ENCODE assay signal across 9 cellular contexts in genomic region chr1:35544976-35545375, GRCh38. TPM values are rescaled to one million over a fixed set of nuclear protein-coding genes. Genes with fewer than 3 reads are reported as not detected.
A peak's percentile ranks its signal among the peaks of the same experiment; 100 is the strongest.
DNase-seq lines count a peak whose midpoint lies in the region; ATAC-seq and TF ChIP-seq lines count a peak whose summit lies in the region.
"Had no signal": no experiment of that assay in that cellular context is flagged by ENCODE, and none has a peak within 500 bp of the region (broad histone marks: within the 10 kb centered on the region; RNA-seq: fewer than 3 reads in every experiment).

No MANE protein-coding gene starts in this region.

- no peak overlapping the region for H3K4me3 ChIP-seq in HCT116 (replicated peaks in 1 of 2; ENCODE audit: low read depth in 1 of 2, low read length in 2 of 2)
- H3K4me3 ChIP-seq in OCI-LY7 (ENCODE audit: low read depth, low read length, poor library complexity, severe bottlenecking) = no peak overlapping the region
- H3K4me3 ChIP-seq in adrenal gland = no peak overlapping the region
- H3K4me3 ChIP-seq in upper lobe of right lung = no peak overlapping the region
- H3K4me3 ChIP-seq in prostate gland = no peak overlapping the region
- H3K4me3 ChIP-seq: SK-N-MC had no signal

- no TSS peak for BruUV-seq in HCT116 (replicated peaks; lab: Mats Ljungman, UMichigan)
- no TSS peak for BruUV-seq in OCI-LY7 (replicated peaks; lab: Mats Ljungman, UMichigan)

- H3K4me1 ChIP-seq in HCT116 (ENCODE audit: control insufficient read depth in 1 of 2, insufficient read depth in 2 of 2, low read length in 2 of 2) (no peaks in the 10 kb centered on the region), OCI-LY7 (ENCODE audit: insufficient read depth, low read length, poor library complexity, severe bottlenecking) (peaks cover 2% of the 10 kb centered on the region), adrenal gland (replicated peaks in 1 of 2) (peaks cover 4 to 35% of the 10 kb centered on the region in 2 donors), upper lobe of right lung (peaks cover 33% of the 10 kb centered on the region), prostate gland (replicated peaks) (no peaks in the 10 kb centered on the region)

- TF ChIP-seq CTCF in HCT116 (IDR thresholded peaks at IDR 0.05 in 2 of 3, conservative IDR thresholded peaks at IDR 0.05 in 1 of 3; ENCODE audit: borderline replicate concordance in 1 of 3, insufficient read depth in 1 of 3, low read depth in 2 of 3, low read length in 2 of 3) (peak; percentile 9 to 25 (median 11); a peak in 2 of 6 replicates), OCI-LY7 (conservative IDR thresholded peaks at IDR 0.05; ENCODE audit: low read length) (peak; percentile 75), adrenal gland (IDR thresholded peaks at IDR 0.05) (peak; percentile 10 to 67 (median 45)), upper lobe of right lung (IDR thresholded peaks at IDR 0.05) (peak; percentile 49), prostate gland (IDR thresholded peaks at IDR 0.05) (peak in 1 of 4 experiments; percentile 11)

- H4K20me1 ChIP-seq in HCT116 (ENCODE audit: insufficient read depth) (no peaks in the 10 kb centered on the region), OCI-LY7 (ENCODE audit: insufficient read depth, low read length) (no peaks in the 10 kb centered on the region)

- H2AFZ ChIP-seq in HCT116 (ENCODE audit: low read depth, low read length, poor library complexity, severe bottlenecking) (no peak overlapping the region), OCI-LY7 (ENCODE audit: low read length) (no peak overlapping the region)

- peaks cover 38% of the 10 kb centered on the region; the same call in 1 of the 2 replicates for H3K79me2 ChIP-seq in HCT116 (ENCODE audit: insufficient read depth, low read length)
- H3K79me2 ChIP-seq in OCI-LY7 (ENCODE audit: insufficient read depth, low read depth, low read length) = no peaks in the 10 kb centered on the region

- H3K4me2 ChIP-seq in HCT116 (ENCODE audit: low read length) (no peak overlapping the region), OCI-LY7 (ENCODE audit: low read length) (no peak overlapping the region)

- TF ChIP-seq RAD21 in HCT116 (IDR thresholded peaks at IDR 0.05; ENCODE audit: low read depth) = peak; percentile 44

- H3K27me3 ChIP-seq in HCT116 (ENCODE audit: insufficient read depth, low read length) (no peaks in the 10 kb centered on the region), adrenal gland (no peaks in the 10 kb centered on the region), upper lobe of right lung (no peaks in the 10 kb centered on the region), prostate gland (replicated peaks; ENCODE audit: insufficient read depth) (no peaks in the 10 kb centered on the region)

- no peak overlapping the region for H3K9ac ChIP-seq in HCT116 (ENCODE audit: low read length)

- no peaks in the 10 kb centered on the region for H3K9me2 ChIP-seq in HCT116 (ENCODE audit: insufficient read depth)
- H3K9me2 ChIP-seq in OCI-LY7 (ENCODE audit: insufficient read depth, low read length) = no peaks in the 10 kb centered on the region

- 69 to 71% (median 70%) methylated on average over 3 of the region's 3 CpGs for WGBS in adrenal gland, 4 donors
- WGBS in prostate gland = 73% methylated on average over 3 of the region's 3 CpGs

- peak; percentile 44; the same call in 1 of the 2 replicates for ATAC-seq in HCT116
- peak; percentile 89 for ATAC-seq in upper lobe of right lung

- H3K36me3 ChIP-seq in HCT116 (ENCODE audit: control insufficient read depth in 1 of 2, insufficient read depth in 2 of 2, low read length in 2 of 2) = peaks cover 5 to 10% of the 10 kb centered on the region in 2 experiments; a peak in 3 of 4 replicates
- peaks cover 67% of the 10 kb centered on the region for H3K36me3 ChIP-seq in OCI-LY7 (ENCODE audit: insufficient read depth, low read length)
- peaks cover 0 to 22% of the 10 kb centered on the region in 2 donors for H3K36me3 ChIP-seq in adrenal gland (replicated peaks in 1 of 2)
- H3K36me3 ChIP-seq in upper lobe of right lung = peaks cover 35% of the 10 kb centered on the region
- no peaks in the 10 kb centered on the region for H3K36me3 ChIP-seq in prostate gland

- intact Hi-C loops in HCT116 (cut with micrococcal nuclease) (no loop called here), OCI-LY7 (cut with micrococcal nuclease; ENCODE audit: unreplicated experiment) (loop anchor here (1.0 kb wide), 1 partner anchor 94 kb away; no protein-coding TSS in a partner anchor), adrenal gland (cut with DNase I) (no loop called here), upper lobe of right lung (cut with DNase I) (no loop called here), prostate gland (cut with DNase I) (no loop called here)

- H3K9me3 ChIP-seq in HCT116 (ENCODE audit: control insufficient read depth in 1 of 2, insufficient read depth in 1 of 2, low read depth in 1 of 2, low read length in 2 of 2) (no peaks in the 10 kb centered on the region), OCI-LY7 (ENCODE audit: low read length) (no peaks in the 10 kb centered on the region), adrenal gland (replicated peaks in 1 of 3) (no peaks in the 10 kb centered on the region), upper lobe of right lung (no peaks in the 10 kb centered on the region), prostate gland (no peaks in the 10 kb centered on the region)

- POLR2A ChIA-PET in HCT116 (lab: Charles Lee) = no interaction called here
- POLR2A ChIA-PET in OCI-LY7 (lab: Charles Lee) = interaction anchor here (0.6 to 1.4 kb wide), 2 partner anchors 26 to 94 kb away, joined by 3 read pairs; no protein-coding TSS in a partner anchor

- CTCF ChIA-PET in HCT116 (lab: Charles Lee) = interaction anchor here (1.0 kb wide), 1 partner anchor 94 kb away, joined by 3 read pairs; no protein-coding TSS in a partner anchor
- CTCF ChIA-PET in OCI-LY7 (lab: Charles Lee; ENCODE audit: unreplicated experiment) = no interaction called here

- TF ChIP-seq POLR2A in HCT116 (IDR thresholded peaks at IDR 0.05; ENCODE audit: borderline replicate concordance, extremely low read depth, insufficient read depth, insufficient read length) (no peak), adrenal gland (IDR thresholded peaks at IDR 0.05) (no peak), prostate gland (IDR thresholded peaks at IDR 0.05) (no peak)

- DNase-seq in D341Med (ENCODE audit: low spot score) (peak; percentile 64), HCT116 (ENCODE audit: low read depth, low spot score) (no peak), OCI-LY7 (ENCODE audit: low spot score) (peak; percentile 64), adrenal gland (peak; percentile 69 to 89 (median 83)), iPS-NIHi7 (ENCODE audit: extremely low spot score) (peak; percentile 86), upper lobe of right lung (no peak), prostate gland (ENCODE audit: low spot score) (no peak), KG1 (lab: John Stamatoyannopoulos, UW) (no peak)

- RAD21 ChIA-PET in HCT116 (lab: Charles Lee; ENCODE audit: low non-redundant PET in 1 of 2, low total read pairs in 2 of 2, uncharacterized antibody in 2 of 2, unreplicated experiment in 2 of 2) = no interaction called here

- H3K27ac ChIP-seq in HCT116 (ENCODE audit: low read depth, low read length) (no peak overlapping the region), OCI-LY7 (ENCODE audit: low read depth, low read length, poor library complexity, severe bottlenecking) (no peak overlapping the region), adrenal gland (peak overlapping the region in 1 of 5 donors; percentile 8), upper lobe of right lung (no peak overlapping the region), prostate gland (no peak overlapping the region)
- H3K27ac ChIP-seq: SK-N-MC had no signal

TF ChIP-seq in HCT116, 20 proteins besides CTCF, POLR2A, EP300 and RAD21:
- TF ChIP-seq CEBPB (IDR thresholded peaks at IDR 0.05; ENCODE audit: low read depth) (peak; percentile 47; the same call in 1 of the 2 replicates), ZFX (IDR thresholded peaks at IDR 0.05) (no peak)

RNA-seq across cellular contexts. Expression of gene KIAA0319L, which starts 12.2 kb away (rescaled TPM):
- total RNA-seq in HCT116 (2021; ENCODE audit: unreplicated experiment) = 35.6 TPM
- 25.7 and 28.7 TPM in 2 replicates for polyA plus RNA-seq in HCT116 (2012)
- 23.1 and 25.3 TPM in 2 replicates for total RNA-seq in OCI-LY7 (2014; rRNA removed; shearing (Covaris generic))
- 44.9 and 47.4 TPM in 2 replicates for total RNA-seq in OCI-LY7 (2022)
- 100 to 1,000 TPM in 3 of 8 donors, 10 to 100 TPM in 5; 53.8 to 278 (median 91.0) TPM for total RNA-seq in adrenal gland
- 10 to 100 TPM; 26.5 to 60.1 (median 29.2) TPM for polyA plus RNA-seq in adrenal gland
- 87.7 TPM for total RNA-seq in upper lobe of right lung
- 100 to 1,000 TPM; 109 to 124 TPM for total RNA-seq in prostate gland

RNA-seq across cellular contexts. Expression of gene NCDN, which starts 12.6 kb away (rescaled TPM):
- total RNA-seq in HCT116 (2021; ENCODE audit: unreplicated experiment) (24.5 TPM), OCI-LY7 (2022) (25.8 and 30.1 TPM in 2 replicates), adrenal gland (10 to 100 TPM; 38.0 to 49.3 (median 44.5) TPM), upper lobe of right lung (24.8 TPM), prostate gland (10 to 100 TPM; 37.6 to 49.4 TPM)
- polyA plus RNA-seq in HCT116 (2012) = 14.5 and 15.2 TPM in 2 replicates
- total RNA-seq in OCI-LY7 (2014; rRNA removed; shearing (Covaris generic)) = 16.5 and 22.2 TPM in 2 replicates
- polyA plus RNA-seq in adrenal gland = 10 to 100 TPM; 12.0 to 28.7 (median 18.3) TPM

RNA-seq across cellular contexts. Expression of gene TFAP2E, which starts 28.1 kb away (rescaled TPM):
- total RNA-seq in HCT116 (2021; ENCODE audit: unreplicated experiment) = 6.1 TPM
- 3.5 and 4.0 TPM in 2 replicates for polyA plus RNA-seq in HCT116 (2012)
- total RNA-seq in OCI-LY7 (2014; rRNA removed; shearing (Covaris generic)) = 1.1 and 1.3 TPM in 2 replicates
- 1.2 and 1.4 TPM in 2 replicates for total RNA-seq in OCI-LY7 (2022)
- under 1 TPM in 6 of 8 donors, not detected in 2; 0.21 to 0.69 (median 0.46) TPM for total RNA-seq in adrenal gland
- polyA plus RNA-seq in adrenal gland = 1 to 10 TPM in 2 of 3 donors, not detected in 1; 1.6 to 2.1 TPM
- 1.9 TPM for total RNA-seq in upper lobe of right lung
- 1 to 10 TPM; 2.0 to 2.2 TPM for total RNA-seq in prostate gland

Comparison
In these comparisons a context has a peak if more than half of its experiments do, and no peak if none do; other contexts are left out.
1. DNase-seq: peak in D341Med (single experiment), OCI-LY7 (single experiment), adrenal gland (7 of 7) and iPS-NIHi7 (single experiment); none in HCT116 (single experiment), upper lobe of right lung (single experiment), prostate gland (single experiment) and KG1 (single experiment).